In genomic region chr1:9827558-9828185, GRCh38 we compare ENCODE assay signal across 10 cellular contexts. TPM values are rescaled to one million over a fixed set of nuclear protein-coding genes. Genes with fewer than 3 reads are reported as not detected.
DNase-seq lines count a peak whose midpoint lies in the region; ATAC-seq, FAIRE-seq and TF ChIP-seq lines count a peak whose summit lies in the region.
"Had no signal": no experiment of that assay in that cellular context is flagged by ENCODE, and none has a peak within 500 bp of the region (broad histone marks: within the 10 kb centered on the region; RNA-seq: fewer than 3 reads in every experiment).

No MANE protein-coding gene starts in this region.

- no peak for FAIRE-seq in GM12891 (lab: Jason Lieb, UNC)
- FAIRE-seq: GM19239 had no signal

- no peak overlapping the region for H2BK5ac ChIP-seq in neuronal stem cell (ENCODE audit: low read length)

- no peak overlapping the region for H3K9ac ChIP-seq in neuronal stem cell (ENCODE audit: low read depth, low read length, poor library complexity)

- H3K23ac ChIP-seq in neuronal stem cell (ENCODE audit: low read depth, low read length, poor library complexity), result peak overlapping the region; percentile 46

- H3K14ac ChIP-seq in neuronal stem cell (ENCODE audit: low read length), result no peak overlapping the region

- WGBS in neuronal stem cell (ENCODE audit: extremely low coverage in 2 of 2, insufficient read length in 2 of 2, insufficient replicate concordance in 1 of 2), 2 donors, result no CpG with 5 or more reads among the region's 24 CpGs

- H2BK120ac ChIP-seq in neuronal stem cell (ENCODE audit: low read depth, low read length), result no peak overlapping the region

- H2AK5ac ChIP-seq in neuronal stem cell (ENCODE audit: low read depth, low read length), result no peak overlapping the region

- H3K4me3 ChIP-seq in brain microvascular endothelial cell (ENCODE audit: low read depth, low read length), result no peak overlapping the region
- no peak overlapping the region for H3K4me3 ChIP-seq in neuronal stem cell (ENCODE audit: low read length in 2 of 2)

- H3K27me3 ChIP-seq in brain microvascular endothelial cell (replicated peaks) (no peaks in the 10 kb centered on the region), neuronal stem cell (ENCODE audit: control insufficient read depth in 3 of 3, insufficient read depth in 3 of 3, low read depth in 1 of 3, low read length in 3 of 3) (peaks cover 0 to 20% (median 4%) of the 10 kb centered on the region in 3 experiments)

- H3K18ac ChIP-seq in neuronal stem cell (ENCODE audit: low read length), result no peak overlapping the region

- H3K79me1 ChIP-seq in neuronal stem cell (ENCODE audit: low read depth, low read length), result peaks cover 6% of the 10 kb centered on the region

- H3K36me3 ChIP-seq in brain microvascular endothelial cell (replicated peaks) (no peaks in the 10 kb centered on the region), neuronal stem cell (replicated peaks in 1 of 2; ENCODE audit: control insufficient read depth in 2 of 2, insufficient read depth in 2 of 2, low read length in 2 of 2) (no peaks in the 10 kb centered on the region)

- no peaks in the 10 kb centered on the region for H3K9me3 ChIP-seq in neuronal stem cell (replicated peaks in 1 of 2; ENCODE audit: control insufficient read depth in 2 of 2, insufficient read depth in 1 of 2, low read depth in 1 of 2, low read length in 2 of 2)

- peaks cover 11 to 12% of the 10 kb centered on the region in 2 donors for H3K4me1 ChIP-seq in neuronal stem cell (ENCODE audit: control insufficient read depth in 2 of 2, insufficient read depth in 1 of 2, low read depth in 1 of 2, low read length in 2 of 2)

- no peak overlapping the region for H4K91ac ChIP-seq in neuronal stem cell (ENCODE audit: low read depth, low read length, poor library complexity)

- peak overlapping the region; percentile 48 for H2AFZ ChIP-seq in neuronal stem cell (ENCODE audit: low read length)

- ATAC-seq in HG03442 (IDR thresholded peaks at IDR 0.05; ENCODE audit: unreplicated experiment) (no peak), GM18873 (IDR thresholded peaks at IDR 0.05; ENCODE audit: low FRiP score, unreplicated experiment) (no peak)

- H3K27ac ChIP-seq in brain microvascular endothelial cell, result no peak overlapping the region
- H3K27ac ChIP-seq in neuronal stem cell (replicated peaks; ENCODE audit: low read length), result no peak overlapping the region

- no peak overlapping the region for H3K4me2 ChIP-seq in neuronal stem cell (ENCODE audit: insufficient read depth, low read length, poor library complexity, severe bottlenecking)

- DNase-seq in NCI-H2081 (lab: John Stamatoyannopoulos, UW) (peak; percentile 48 to 64), NCI-H2081 treated with DMSO at 0.1 percent for 48 hours (lab: John Stamatoyannopoulos, UW) (no peak), KBM-7 (peak; percentile 22), brain microvascular endothelial cell (no peak), neuronal stem cell (ENCODE audit: low spot score) (no peak), GM12891 (ENCODE audit: insufficient read length, low spot score) (no peak)
- DNase-seq: occipital lobe had no signal

- no peak overlapping the region for H4K8ac ChIP-seq in neuronal stem cell (ENCODE audit: low read depth, low read length)

- in situ Hi-C loops in KBM-7 (cut with MboI; ENCODE audit: low pct_unique_long_range_greater_than_20kb, low sequenced_read_pairs), result no loop called here
- in situ Hi-C loops in brain microvascular endothelial cell (cut with HindIII; ENCODE audit: low pct_ligation_motif_present, low sequenced_read_pairs), result no loop called here

- peak; percentile 67 for TF ChIP-seq CTCF in brain microvascular endothelial cell (IDR thresholded peaks at IDR 0.05; ENCODE audit: low read depth, low read length, missing control alignments)

- no peak overlapping the region for H3K4ac ChIP-seq in neuronal stem cell (ENCODE audit: low read length)

- H2BK12ac ChIP-seq in neuronal stem cell (ENCODE audit: low read length), result no peak overlapping the region

- TF ChIP-seq POLR2A in GM12891 (IDR thresholded peaks at IDR 0.05; ENCODE audit: low read depth, low read length), result no peak

- H2BK15ac ChIP-seq in neuronal stem cell (ENCODE audit: low read length), result no peak overlapping the region

TF ChIP-seq in GM12891, 5 proteins besides CTCF, POLR2A, EP300 and RAD21:
- TF ChIP-seq PAX5 (IDR thresholded peaks at IDR 0.05; ENCODE audit: insufficient read depth, low read length, severe bottlenecking) (no peak), POU2F2 (IDR thresholded peaks at IDR 0.05; ENCODE audit: low read depth, low read length) (no peak), TAF1 (IDR thresholded peaks at IDR 0.05; ENCODE audit: low read depth, low read length) (no peak), SPI1 (IDR thresholded peaks at IDR 0.05; ENCODE audit: low read depth, low read length) (no peak), POLR2AphosphoS5 (IDR thresholded peaks at IDR 0.05; ENCODE audit: low read depth, low read length) (no peak)

RNA-seq across cellular contexts. Expression of gene CLSTN1, which starts 3.9 kb away (rescaled TPM):
- 114 TPM for polyA plus RNA-seq in neuronal stem cell (2013, experiment 1 of 2)
- 114 TPM for polyA plus RNA-seq in neuronal stem cell (2013, experiment 2 of 2)
- 34.9 TPM for polyA plus RNA-seq in GM12891 (2012; ENCODE audit: low read depth, missing spikeins)

Comparison
In these comparisons a context has a peak if more than half of its experiments do, and no peak if none do; other contexts are left out.
1. DNase-seq: peak in NCI-H2081 (2 of 2) and KBM-7 (single experiment); none in NCI-H2081 treated with DMSO at 0.1 percent for 48 hours (single experiment), brain microvascular endothelial cell (single experiment), neuronal stem cell (single experiment) and GM12891 (single experiment).